Comparison of ENCODE assay signal across 8 cellular contexts in the genomic region with DNA sequence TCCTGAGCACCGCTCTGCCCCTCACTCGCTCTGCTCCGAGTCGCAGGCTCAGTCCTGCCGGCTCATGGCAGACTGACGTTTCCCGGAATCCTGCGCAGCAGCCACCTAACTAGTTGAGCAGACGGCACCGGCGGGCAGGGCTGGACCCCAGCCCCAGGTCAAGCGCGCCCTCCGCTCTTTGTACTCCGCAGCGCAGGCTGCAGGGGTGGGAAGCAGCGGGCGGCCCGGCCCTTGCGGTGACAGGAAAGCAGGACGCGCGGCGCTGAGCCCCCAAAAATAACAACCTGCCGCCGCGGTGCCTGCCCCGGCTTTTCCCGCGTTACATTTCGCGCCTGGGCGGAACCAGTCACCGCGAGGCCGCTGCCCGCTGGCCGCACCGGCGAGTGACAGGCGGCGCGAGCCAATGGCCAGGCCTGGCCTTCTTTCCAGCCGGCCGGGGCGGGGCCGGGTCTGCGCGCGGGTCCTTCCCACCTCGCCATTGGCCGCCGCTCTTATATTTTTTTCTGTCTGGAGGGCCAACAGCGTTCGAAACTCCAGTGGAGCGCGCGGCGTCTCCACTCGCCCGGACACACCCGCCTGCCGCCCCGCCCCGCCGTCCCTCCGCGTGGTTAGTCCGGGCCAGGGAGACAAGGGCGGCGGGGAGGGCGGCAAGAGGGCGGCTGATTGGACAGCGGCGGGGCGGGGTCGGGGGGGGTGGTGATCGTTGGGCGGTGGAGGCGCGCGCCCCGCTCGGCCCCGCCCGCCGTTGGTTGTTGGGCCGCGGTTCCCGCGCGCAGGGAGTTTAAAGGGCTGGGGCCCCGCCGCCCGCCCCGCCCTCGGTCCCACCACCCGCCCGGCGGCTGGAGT. TPM values are rescaled to one million over a fixed set of nuclear protein-coding genes. Genes with fewer than 3 reads are reported as not detected.
DNase-seq lines count a peak whose midpoint lies in the region; ATAC-seq, FAIRE-seq and TF ChIP-seq lines count a peak whose summit lies in the region.

A gene (minus strand): TSS at position 297 of the 846 bp plus-strand sequence. CDS start 338 bp downstream, outside the sequence.

- H2BK120ac ChIP-seq in trophoblast cell (ENCODE audit: insufficient read depth, low read length, poor library complexity), result peak within 1 kb of the TSS; percentile 98

- peak; percentile 90 for FAIRE-seq in GM12891 (lab: Jason Lieb, UNC)

- DNase-seq in GM12891 (ENCODE audit: insufficient read length, low spot score), result peak; percentile 81
- peak; percentile 96 for DNase-seq in NCI-H1417 treated with DMSO at 0.1 percent for 48 hours (lab: John Stamatoyannopoulos, UW)
- DNase-seq in SW 1271 (lab: John Stamatoyannopoulos, UW), result peak; percentile 96 to 97
- peak; percentile 86 for DNase-seq in activated naive CD8-positive, alpha-beta T cell treated with anti-CD3 and anti-CD28 coated beads, Interleukin-2, amount 50 U/mL, for 16 hours (ENCODE audit: low read depth, low spot score)
- DNase-seq in Right ventricle myocardium superior, result peak; percentile 99
- DNase-seq in trophoblast cell, result peak; percentile 98
- DNase-seq in transverse colon, result peak; percentile 98

- H3K14ac ChIP-seq in trophoblast cell (ENCODE audit: low read length), result peak within 1 kb of the TSS; percentile 96

- H2BK12ac ChIP-seq in trophoblast cell (ENCODE audit: low read length), result peak within 1 kb of the TSS; percentile 80

- no peak within 1 kb of the TSS for H3K23ac ChIP-seq in trophoblast cell (ENCODE audit: low read length)

- H4K91ac ChIP-seq in trophoblast cell (ENCODE audit: low read depth, low read length), result peak within 1 kb of the TSS; percentile 96

- H3K4me2 ChIP-seq in trophoblast cell (ENCODE audit: low read length), result peak within 1 kb of the TSS; percentile 100

- intact Hi-C loops in Right ventricle myocardium superior (cut with DNase I) (loop anchor here (2.0 to 5.0 kb wide), 2 partner anchors 33 to 36 kb away; a partner anchor contains a TSS), transverse colon (cut with DNase I; ENCODE audit: low total_unique reads) (loop anchor here (1.0 to 10.0 kb wide), 2 partner anchors 32 to 237 kb away; a partner anchor contains a TSS)

- no peak for TF ChIP-seq CTCF in transverse colon (IDR thresholded peaks at IDR 0.05)

- H3K79me2 ChIP-seq in trophoblast cell (ENCODE audit: control insufficient read depth, insufficient read depth, low read length, poor library complexity), result peaks cover 19% of the 10 kb centered on the region

- WGBS in trophoblast cell (ENCODE audit: extremely low coverage, insufficient coverage, insufficient read length), result no CpG with 5 or more reads among the region's 100 CpGs
- 1 to 4% methylated on average over 5 to 70 of the region's 100 CpGs for WGBS in transverse colon (ENCODE audit: low coverage in 1 of 2), 2 donors

- peak within 1 kb of the TSS; percentile 95 for H4K8ac ChIP-seq in trophoblast cell (ENCODE audit: low read depth, low read length)

- in situ Hi-C loops in transverse colon (cut with MboI; ENCODE audit: low pct_ligation_motif_present in 1 of 4, low pct_unique_long_range_greater_than_20kb in 1 of 4, low sequenced_read_pairs in 3 of 4), result no loop called here

- H3K4ac ChIP-seq in trophoblast cell (ENCODE audit: low read depth, low read length), result peak within 1 kb of the TSS; percentile 99

- H4K12ac ChIP-seq in trophoblast cell (ENCODE audit: low read depth, low read length), result peak within 1 kb of the TSS; percentile 86

- peak within 1 kb of the TSS; percentile 98 for H3K18ac ChIP-seq in trophoblast cell (ENCODE audit: low read length)

- H2AFZ ChIP-seq in trophoblast cell (ENCODE audit: insufficient read depth, low read length, poor library complexity), result peak within 1 kb of the TSS; percentile 82

- peaks cover 14% of the 10 kb centered on the region for H3K79me1 ChIP-seq in trophoblast cell (ENCODE audit: low read length)

- H3K4me1 ChIP-seq in trophoblast cell (ENCODE audit: control insufficient read depth in 1 of 2, insufficient read depth in 2 of 2, low read length in 2 of 2) (peaks cover 6 to 7% of the 10 kb centered on the region in 2 experiments), transverse colon (peaks cover 16 to 44% (median 30%) of the 10 kb centered on the region in 4 donors)

- H3K9ac ChIP-seq in trophoblast cell (ENCODE audit: low read length), result peak within 1 kb of the TSS; percentile 100

- H3K27me3 ChIP-seq in trophoblast cell (ENCODE audit: insufficient read depth, low read length), result no peaks in the 10 kb centered on the region
- H3K27me3 ChIP-seq in transverse colon, result no peaks in the 10 kb centered on the region

- TF ChIP-seq EP300 in transverse colon (IDR thresholded peaks at IDR 0.05; ENCODE audit: low read depth), result peak; percentile 19

- peak within 1 kb of the TSS; percentile 98 for H2BK5ac ChIP-seq in trophoblast cell (ENCODE audit: low read depth, low read length, poor library complexity)

- H3K36me3 ChIP-seq in trophoblast cell (ENCODE audit: control insufficient read depth in 1 of 2, insufficient read depth in 2 of 2, low read length in 2 of 2) (no peaks in the 10 kb centered on the region), transverse colon (no peaks in the 10 kb centered on the region)

- peak within 1 kb of the TSS; percentile 89 for H3K4me3 ChIP-seq in trophoblast cell (ENCODE audit: low read depth, low read length)
- peak within 1 kb of the TSS; percentile 67 to 85 (median 72) for H3K4me3 ChIP-seq in transverse colon

- H2AK5ac ChIP-seq in trophoblast cell (ENCODE audit: low read length), result peak within 1 kb of the TSS; percentile 83

- ATAC-seq in HG02798 (IDR thresholded peaks at IDR 0.05; ENCODE audit: poor library complexity, unreplicated experiment) (peak; percentile 72), Right ventricle myocardium superior (ENCODE audit: poor library complexity) (peak; percentile 86)

- H3K9me3 ChIP-seq in trophoblast cell (ENCODE audit: insufficient read depth, low read depth, low read length) (peaks cover 3% of the 10 kb centered on the region), transverse colon (no peaks in the 10 kb centered on the region)

- TF ChIP-seq POLR2A in GM12891 (IDR thresholded peaks at IDR 0.05; ENCODE audit: low read depth, low read length), result no peak
- TF ChIP-seq POLR2A in transverse colon (IDR thresholded peaks at IDR 0.05), result peak; percentile 5

- H3K27ac ChIP-seq in trophoblast cell (ENCODE audit: low read depth, low read length) (peak within 1 kb of the TSS; percentile 99), transverse colon (peak within 1 kb of the TSS; percentile 99)

TF ChIP-seq in GM12891, 5 proteins besides CTCF, POLR2A, EP300 and RAD21:
- no peak for TF ChIP-seq PAX5 (IDR thresholded peaks at IDR 0.05; ENCODE audit: insufficient read depth, low read length, severe bottlenecking)
- TF ChIP-seq POLR2AphosphoS5 (IDR thresholded peaks at IDR 0.05; ENCODE audit: low read depth, low read length), result no peak
- TF ChIP-seq POU2F2 (IDR thresholded peaks at IDR 0.05; ENCODE audit: low read depth, low read length), result no peak
- no peak for TF ChIP-seq SPI1 (IDR thresholded peaks at IDR 0.05; ENCODE audit: low read depth, low read length)
- TF ChIP-seq TAF1 (IDR thresholded peaks at IDR 0.05; ENCODE audit: low read depth, low read length), result no peak

RNA-seq across cellular contexts. Expression of the gene that starts here (rescaled TPM):
- polyA plus RNA-seq in GM12891 (2012; ENCODE audit: low read depth, missing spikeins), result 4.2 TPM
- total RNA-seq in Right ventricle myocardium superior (4.3 TPM), transverse colon (1 to 10 TPM in 3 of 4 donors, not detected in 1; 1.2 to 2.1 (median 1.4) TPM)
- polyA plus RNA-seq in trophoblast cell (2013), result 3.3 and 3.5 TPM in 2 replicates

Comparison
In these comparisons a context has a peak if more than half of its experiments do, and no peak if none do; other contexts are left out.
1. Peak in every context shown above with its lines: DNase-seq, ATAC-seq, H3K4me3 ChIP-seq and H3K27ac ChIP-seq.